In the genomic region with DNA sequence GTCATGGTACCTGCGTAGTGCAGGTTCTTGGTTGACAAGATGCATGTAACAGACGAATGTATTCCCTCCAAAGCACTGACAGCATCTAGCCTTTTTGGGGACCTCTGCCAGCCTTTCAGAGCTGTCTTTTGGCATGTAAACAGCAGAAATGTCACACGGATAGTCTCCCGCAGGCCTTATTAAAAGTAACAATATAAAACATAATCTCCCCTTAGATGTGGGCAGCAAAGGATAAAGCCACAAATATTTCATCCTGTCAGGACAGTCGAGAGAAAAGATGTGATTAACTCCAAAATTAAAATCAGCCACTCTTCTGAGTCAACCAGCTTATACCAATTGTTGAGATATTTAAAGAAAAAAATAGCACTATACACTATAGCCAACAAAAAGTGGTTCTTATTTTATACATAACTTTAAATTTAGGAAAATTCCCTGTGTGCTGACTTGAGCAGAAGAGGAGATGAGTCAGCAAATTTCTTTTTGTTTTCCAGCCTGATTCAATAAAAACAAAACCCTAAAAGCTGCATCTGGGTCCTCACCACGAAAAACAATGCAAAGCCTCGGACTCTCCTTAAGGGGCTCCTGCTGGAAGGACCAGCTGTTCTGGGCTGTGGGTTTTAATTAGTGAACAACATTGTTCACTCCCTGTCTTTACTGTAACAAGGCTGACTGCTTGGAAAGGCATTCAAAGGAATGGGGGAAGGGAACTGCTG, we compare ENCODE assay signal across 11 cellular contexts.
DNase-seq lines count a peak whose midpoint lies in the region; FAIRE-seq and TF ChIP-seq lines count a peak whose summit lies in the region.
"Had no signal": no experiment of that assay in that cellular context is flagged by ENCODE, and none has a peak within 500 bp of the region (broad histone marks: within the 10 kb centered on the region; RNA-seq: fewer than 3 reads in every experiment).

No MANE protein-coding gene starts in this region.

- peak; percentile 91 for DNase-seq in AG10803 (ENCODE audit: low read depth)
- DNase-seq in NCI-H524 treated with DMSO at 0.1 percent for 48 hours (lab: John Stamatoyannopoulos, UW): peak; percentile 6
- peak; percentile 57 for DNase-seq in dedifferentiated amniotic fluid mesenchymal stem cell (ENCODE audit: extremely low spot score)
- no peak for DNase-seq in activated T-helper 1 cell treated with anti-CD3 and anti-CD28 coated beads, Interleukin-12 subunit alpha, Interleukin-12 subunit beta, Interleukin-2, Interleukin-4 antibody, amounts not matched to agents 30 ng/mL and 10 ng/mL and 1 ng/mL, durations not matched to agents 14 hours and 24 hours and 36 hours (ENCODE audit: low spot score)
- DNase-seq in D721Med (ENCODE audit: insufficient read length, low spot score): no peak
- DNase-seq in H7: no peak
- no peak for DNase-seq in stimulated activated CD4-positive, alpha-beta T cell treated with anti-CD3 and anti-CD28 coated beads, Interleukin-15, amount 100 ng/mL, for 24 hours
- DNase-seq: hypothalamus; stimulated activated naive CD8-positive, alpha-beta T cell treated with anti-CD3 and anti-CD28 coated beads, Interleukin-15, amount 100 ng/mL, for 72 hours had no signal

- peaks cover 2% of the 10 kb centered on the region for H3K27me3 Mint-ChIP-seq in activated T-helper 1 cell treated with anti-CD3 and anti-CD28 coated beads, Interleukin-12 subunit alpha, Interleukin-12 subunit beta, Interleukin-2, Interleukin-4 antibody, amounts not matched to agents 30 ng/mL and 10 ng/mL and 1 ng/mL, durations not matched to agents 14 hours and 24 hours and 36 hours (ENCODE audit: insufficient read depth)
- H3K27me3 Mint-ChIP-seq: stimulated activated naive CD8-positive, alpha-beta T cell treated with anti-CD3 and anti-CD28 coated beads, Interleukin-15, amount 100 ng/mL, for 72 hours had no signal

- H3K27ac ChIP-seq in mesodermal cell (ENCODE audit: low read depth, low read length, severe bottlenecking): peak overlapping the region; percentile 60

- no peak overlapping the region for H3K4me3 Mint-ChIP-seq in activated T-helper 1 cell treated with anti-CD3 and anti-CD28 coated beads, Interleukin-12 subunit alpha, Interleukin-12 subunit beta, Interleukin-2, Interleukin-4 antibody, amounts not matched to agents 30 ng/mL and 10 ng/mL and 1 ng/mL, durations not matched to agents 14 hours and 24 hours and 36 hours
- H3K4me3 Mint-ChIP-seq: stimulated activated naive CD8-positive, alpha-beta T cell treated with anti-CD3 and anti-CD28 coated beads, Interleukin-15, amount 100 ng/mL, for 72 hours had no signal

- H3K9me3 ChIP-seq in mesodermal cell (ENCODE audit: control insufficient read depth, low read length): peaks cover 13% of the 10 kb centered on the region

- H3K9me3 Mint-ChIP-seq in activated T-helper 1 cell treated with anti-CD3 and anti-CD28 coated beads, Interleukin-12 subunit alpha, Interleukin-12 subunit beta, Interleukin-2, Interleukin-4 antibody, amounts not matched to agents 30 ng/mL and 10 ng/mL and 1 ng/mL, durations not matched to agents 14 hours and 24 hours and 36 hours: peaks cover 4% of the 10 kb centered on the region

- no peaks in the 10 kb centered on the region for H3K36me3 Mint-ChIP-seq in activated T-helper 1 cell treated with anti-CD3 and anti-CD28 coated beads, Interleukin-12 subunit alpha, Interleukin-12 subunit beta, Interleukin-2, Interleukin-4 antibody, amounts not matched to agents 30 ng/mL and 10 ng/mL and 1 ng/mL, durations not matched to agents 14 hours and 24 hours and 36 hours (ENCODE audit: low read depth)

- H3K36me3 ChIP-seq in mesodermal cell (ENCODE audit: control insufficient read depth, insufficient read depth, low read length) (no peaks in the 10 kb centered on the region), H7 (replicated peaks; ENCODE audit: control insufficient read depth, insufficient read depth, low read length) (no peaks in the 10 kb centered on the region; the same call in 1 of the 2 replicates)

- intact Hi-C loops in activated T-helper 1 cell treated with anti-CD3 and anti-CD28 coated beads, Interleukin-12 subunit alpha, Interleukin-12 subunit beta, Interleukin-2, Interleukin-4 antibody, amounts not matched to agents 30 ng/mL and 10 ng/mL and 1 ng/mL, durations not matched to agents 14 hours and 24 hours and 36 hours (cut with micrococcal nuclease): no loop called here

- no peak for FAIRE-seq in D721Med (lab: Jason Lieb, UNC)
- FAIRE-seq: GM12891 had no signal

- H3K27ac Mint-ChIP-seq in activated T-helper 1 cell treated with anti-CD3 and anti-CD28 coated beads, Interleukin-12 subunit alpha, Interleukin-12 subunit beta, Interleukin-2, Interleukin-4 antibody, amounts not matched to agents 30 ng/mL and 10 ng/mL and 1 ng/mL, durations not matched to agents 14 hours and 24 hours and 36 hours: no peak overlapping the region
- H3K27ac Mint-ChIP-seq: stimulated activated naive CD8-positive, alpha-beta T cell treated with anti-CD3 and anti-CD28 coated beads, Interleukin-15, amount 100 ng/mL, for 72 hours had no signal

- H3K27me3 ChIP-seq in H7 (ENCODE audit: control insufficient read depth, insufficient read depth, low read length): no peaks in the 10 kb centered on the region

- H3K4me1 ChIP-seq in mesodermal cell (ENCODE audit: control insufficient read depth, insufficient read depth, low read length, poor library complexity, severe bottlenecking): no peaks in the 10 kb centered on the region

- H3K4me3 ChIP-seq in AG10803 (ENCODE audit: low read length): no peak overlapping the region
- no peak overlapping the region for H3K4me3 ChIP-seq in mesodermal cell (ENCODE audit: extremely low read depth, insufficient read depth, low read length, poor library complexity, severe bottlenecking)
- H3K4me3 ChIP-seq in H7 (ENCODE audit: insufficient read depth, low read depth, low read length): no peak overlapping the region

- no peaks in the 10 kb centered on the region for H3K4me1 Mint-ChIP-seq in activated T-helper 1 cell treated with anti-CD3 and anti-CD28 coated beads, Interleukin-12 subunit alpha, Interleukin-12 subunit beta, Interleukin-2, Interleukin-4 antibody, amounts not matched to agents 30 ng/mL and 10 ng/mL and 1 ng/mL, durations not matched to agents 14 hours and 24 hours and 36 hours (ENCODE audit: low read depth)
- H3K4me1 Mint-ChIP-seq: stimulated activated naive CD8-positive, alpha-beta T cell treated with anti-CD3 and anti-CD28 coated beads, Interleukin-15, amount 100 ng/mL, for 72 hours had no signal

- TF ChIP-seq CTCF in AG10803 (conservative IDR thresholded peaks at IDR 0.05; ENCODE audit: low read length): no peak
- no peak for TF ChIP-seq CTCF in D721Med (IDR thresholded peaks at IDR 0.05; ENCODE audit: insufficient read depth, missing control alignments)

- WGBS in mesodermal cell (ENCODE audit: insufficient coverage in 2 of 2), 2 experiments: 69 to 74% methylated on average over 4 to 5 of the region's 7 CpGs

Comparison
In these comparisons a context has a peak if more than half of its experiments do, and no peak if none do; other contexts are left out.
1. DNase-seq: peak in AG10803 (single experiment), NCI-H524 treated with DMSO at 0.1 percent for 48 hours (single experiment) and dedifferentiated amniotic fluid mesenchymal stem cell (single experiment); none in activated T-helper 1 cell treated with anti-CD3 and anti-CD28 coated beads, Interleukin-12 subunit alpha, Interleukin-12 subunit beta, Interleukin-2, Interleukin-4 antibody, amounts not matched to agents 30 ng/mL and 10 ng/mL and 1 ng/mL, durations not matched to agents 14 hours and 24 hours and 36 hours (single experiment), D721Med (single experiment), H7 (single experiment) and stimulated activated CD4-positive, alpha-beta T cell treated with anti-CD3 and anti-CD28 coated beads, Interleukin-15, amount 100 ng/mL, for 24 hours (single experiment).